In the genomic region with DNA sequence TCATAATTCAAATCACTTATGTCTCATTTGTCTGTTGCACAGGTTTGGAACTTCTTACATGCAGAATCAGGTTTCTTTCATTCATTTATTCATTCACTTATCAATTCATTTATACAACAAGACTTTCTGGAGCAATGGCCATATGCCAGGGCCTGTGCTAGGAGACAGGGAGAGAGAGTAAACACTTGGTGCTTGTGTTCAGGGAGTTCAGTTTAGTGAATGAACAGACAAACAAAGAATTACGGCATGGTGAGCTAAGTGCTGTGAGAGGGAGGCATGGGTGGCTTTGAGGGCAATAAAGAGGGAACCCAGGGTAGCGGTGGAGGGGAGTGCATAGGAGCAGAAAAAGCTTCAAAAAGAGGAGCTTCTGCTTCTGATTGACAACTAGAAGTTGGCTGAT, we compare ENCODE assay signal across 18 cellular contexts. TPM values are rescaled to one million over a fixed set of nuclear protein-coding genes. Genes with fewer than 3 reads are reported as not detected.
DNase-seq lines count a peak whose midpoint lies in the region; ATAC-seq and TF ChIP-seq lines count a peak whose summit lies in the region.
"Had no signal": no experiment of that assay in that cellular context is flagged by ENCODE, and none has a peak within 500 bp of the region (broad histone marks: within the 10 kb centered on the region; RNA-seq: fewer than 3 reads in every experiment).

No MANE protein-coding gene starts in this region.

- H3K27ac ChIP-seq in RWPE2 (ENCODE audit: poor library complexity, severe bottlenecking): no peak overlapping the region
- H3K27ac ChIP-seq: adrenal gland, esophagus squamous epithelium, parathyroid adenoma, SJCRH30, skin epidermis had no signal

- no peak overlapping the region for H3K4me3 Mint-ChIP-seq in activated T-helper 1 cell treated with anti-CD3 and anti-CD28 coated beads, Interleukin-12 subunit alpha, Interleukin-12 subunit beta, Interleukin-2, Interleukin-4 antibody, amounts not matched to agents 30 ng/mL and 10 ng/mL and 1 ng/mL, durations not matched to agents 14 hours and 24 hours and 36 hours
- H3K4me3 Mint-ChIP-seq: CD8-positive, alpha-beta memory T cell had no signal

- no peaks in the 10 kb centered on the region for H3K4me1 ChIP-seq in RWPE2 (ENCODE audit: insufficient read depth, poor library complexity, severe bottlenecking)
- H3K4me1 ChIP-seq: adrenal gland, esophagus squamous epithelium, parathyroid adenoma, SJCRH30 had no signal

- no peak overlapping the region for H3K27ac Mint-ChIP-seq in activated T-helper 1 cell treated with anti-CD3 and anti-CD28 coated beads, Interleukin-12 subunit alpha, Interleukin-12 subunit beta, Interleukin-2, Interleukin-4 antibody, amounts not matched to agents 30 ng/mL and 10 ng/mL and 1 ng/mL, durations not matched to agents 14 hours and 24 hours and 36 hours
- H3K27ac Mint-ChIP-seq: CD8-positive, alpha-beta memory T cell had no signal

- H3K36me3 Mint-ChIP-seq in activated T-helper 1 cell treated with anti-CD3 and anti-CD28 coated beads, Interleukin-12 subunit alpha, Interleukin-12 subunit beta, Interleukin-2, Interleukin-4 antibody, amounts not matched to agents 30 ng/mL and 10 ng/mL and 1 ng/mL, durations not matched to agents 14 hours and 24 hours and 36 hours (ENCODE audit: low read depth): no peaks in the 10 kb centered on the region

- H3K27me3 Mint-ChIP-seq in activated T-helper 1 cell treated with anti-CD3 and anti-CD28 coated beads, Interleukin-12 subunit alpha, Interleukin-12 subunit beta, Interleukin-2, Interleukin-4 antibody, amounts not matched to agents 30 ng/mL and 10 ng/mL and 1 ng/mL, durations not matched to agents 14 hours and 24 hours and 36 hours (ENCODE audit: insufficient read depth): peaks cover 24% of the 10 kb centered on the region

- no peaks in the 10 kb centered on the region for H3K9me3 Mint-ChIP-seq in activated T-helper 1 cell treated with anti-CD3 and anti-CD28 coated beads, Interleukin-12 subunit alpha, Interleukin-12 subunit beta, Interleukin-2, Interleukin-4 antibody, amounts not matched to agents 30 ng/mL and 10 ng/mL and 1 ng/mL, durations not matched to agents 14 hours and 24 hours and 36 hours
- H3K9me3 Mint-ChIP-seq: CD8-positive, alpha-beta memory T cell had no signal

- intact Hi-C loops in activated T-helper 1 cell treated with anti-CD3 and anti-CD28 coated beads, Interleukin-12 subunit alpha, Interleukin-12 subunit beta, Interleukin-2, Interleukin-4 antibody, amounts not matched to agents 30 ng/mL and 10 ng/mL and 1 ng/mL, durations not matched to agents 14 hours and 24 hours and 36 hours (cut with micrococcal nuclease): no loop called here

- H3K4me1 Mint-ChIP-seq in activated T-helper 1 cell treated with anti-CD3 and anti-CD28 coated beads, Interleukin-12 subunit alpha, Interleukin-12 subunit beta, Interleukin-2, Interleukin-4 antibody, amounts not matched to agents 30 ng/mL and 10 ng/mL and 1 ng/mL, durations not matched to agents 14 hours and 24 hours and 36 hours (ENCODE audit: low read depth): peaks cover 12% of the 10 kb centered on the region

- H3K4me3 ChIP-seq in LNCaP clone FGC (ENCODE audit: low read depth, low read length) (no peak overlapping the region), RWPE2 (ENCODE audit: severe bottlenecking) (no peak overlapping the region)
- H3K4me3 ChIP-seq: adrenal gland, esophagus squamous epithelium, SJCRH30, skin epidermis had no signal

- ATAC-seq in RWPE2 (ENCODE audit: low read depth) (no peak), GM21737 (IDR thresholded peaks at IDR 0.05; ENCODE audit: unreplicated experiment) (no peak), GM21825 (IDR thresholded peaks at IDR 0.05; ENCODE audit: unreplicated experiment) (no peak)
- ATAC-seq: left ventricle myocardium superior had no signal

- H3K27me3 ChIP-seq in RWPE2 (ENCODE audit: insufficient read depth, poor library complexity, severe bottlenecking): no peaks in the 10 kb centered on the region

- TF ChIP-seq CTCF in LNCaP clone FGC (IDR thresholded peaks at IDR 0.05; ENCODE audit: control insufficient read depth, extremely low read depth, insufficient read depth) (no peak), RWPE2 (IDR thresholded peaks at IDR 0.05; ENCODE audit: poor library complexity, severe bottlenecking) (no peak)

- no peaks in the 10 kb centered on the region for H3K9me3 ChIP-seq in RWPE2 (ENCODE audit: severe bottlenecking)
- H3K9me3 ChIP-seq: adrenal gland, esophagus squamous epithelium, SJCRH30 had no signal

- H3K36me3 ChIP-seq in RWPE2 (ENCODE audit: low read depth): no peaks in the 10 kb centered on the region
- H3K36me3 ChIP-seq: adrenal gland, esophagus squamous epithelium, SJCRH30 had no signal

- peak; percentile 28 for DNase-seq in Ammon's horn (ENCODE audit: low spot score)
- peak; percentile 89 for DNase-seq in LNCaP clone FGC (ENCODE audit: low read depth)
- DNase-seq in RWPE2 (ENCODE audit: low spot score): peak; percentile 10
- DNase-seq in medulla oblongata (ENCODE audit: extremely low spot score): peak; percentile 49
- DNase-seq in activated T-helper 1 cell treated with anti-CD3 and anti-CD28 coated beads, Interleukin-12 subunit alpha, Interleukin-12 subunit beta, Interleukin-2, Interleukin-4 antibody, amounts not matched to agents 30 ng/mL and 10 ng/mL and 1 ng/mL, durations not matched to agents 14 hours and 24 hours and 36 hours (ENCODE audit: low spot score): no peak
- DNase-seq in mesenteric fat pad (ENCODE audit: low spot score): no peak
- DNase-seq: CD8-positive, alpha-beta memory T cell; effector CD8-positive, alpha-beta T cell; esophagus squamous epithelium; left ventricle myocardium superior; SJCRH30; stimulated activated CD4-positive, alpha-beta T cell treated with anti-CD3 and anti-CD28 coated beads, Interleukin-4, amount 100 ng/mL, for 1 hour; T-helper 2 cell had no signal

RNA-seq across cellular contexts. Expression of gene IREB2, which starts 8.5 kb away (rescaled TPM):
- 98.0 and 103 TPM in 2 replicates for total RNA-seq in activated T-helper 1 cell treated with anti-CD3 and anti-CD28 coated beads, Interleukin-12 subunit alpha, Interleukin-12 subunit beta, Interleukin-2, Interleukin-4 antibody, amounts not matched to agents 30 ng/mL and 10 ng/mL and 1 ng/mL, durations not matched to agents 14 hours and 24 hours and 36 hours
- 57.1 TPM for total RNA-seq in mesenteric fat pad

Comparison
In these comparisons a context has a peak if more than half of its experiments do, and no peak if none do; other contexts are left out.
1. DNase-seq: peak in Ammon's horn (single experiment), LNCaP clone FGC (single experiment), RWPE2 (single experiment) and medulla oblongata (single experiment); none in activated T-helper 1 cell treated with anti-CD3 and anti-CD28 coated beads, Interleukin-12 subunit alpha, Interleukin-12 subunit beta, Interleukin-2, Interleukin-4 antibody, amounts not matched to agents 30 ng/mL and 10 ng/mL and 1 ng/mL, durations not matched to agents 14 hours and 24 hours and 36 hours (single experiment) and mesenteric fat pad (single experiment).